In genomic region chr1:205091043-205091740, GRCh38 we compare ENCODE assay signal across 20 cellular contexts. TPM values are rescaled to one million over a fixed set of nuclear protein-coding genes. Genes with fewer than 3 reads are reported as not detected.
DNase-seq lines count a peak whose midpoint lies in the region; ATAC-seq and TF ChIP-seq lines count a peak whose summit lies in the region.
"Had no signal": no experiment of that assay in that cellular context is flagged by ENCODE, and none has a peak within 500 bp of the region (broad histone marks: within the 10 kb centered on the region; RNA-seq: fewer than 3 reads in every experiment).

No MANE protein-coding gene starts in this region.

- no peaks in the 10 kb centered on the region for H3K9me3 Mint-ChIP-seq in nephron progenitor cell
- H3K9me3 Mint-ChIP-seq: activated CD4-positive, alpha-beta T cell treated with anti-CD3 and anti-CD28 coated beads, Interleukin-2, amount 10 ng/mL, durations not matched to agents 7 days and 5 days; CD8-positive, alpha-beta memory T cell; natural killer cell; T-cell had no signal

- no peaks in the 10 kb centered on the region for H3K27me3 ChIP-seq in upper lobe of right lung

- no peak for TF ChIP-seq CTCF in AG09309 (IDR thresholded peaks at IDR 0.05; ENCODE audit: control insufficient read depth, insufficient read depth, low read depth, low read length, missing control alignments)
- TF ChIP-seq CTCF in choroid plexus epithelial cell (conservative IDR thresholded peaks at IDR 0.05; ENCODE audit: low read depth, low read length) = no peak
- no peak for TF ChIP-seq CTCF in nephron progenitor cell (IDR thresholded peaks at IDR 0.05)
- TF ChIP-seq CTCF in upper lobe of right lung (IDR thresholded peaks at IDR 0.05) = no peak

- H3K27ac ChIP-seq in upper lobe of right lung = no peak overlapping the region
- H3K27ac ChIP-seq: coronary artery had no signal

- peak overlapping the region; percentile 53 for H3K27ac Mint-ChIP-seq in nephron progenitor cell
- H3K27ac Mint-ChIP-seq: activated CD4-positive, alpha-beta T cell treated with anti-CD3 and anti-CD28 coated beads, Interleukin-2, amount 10 ng/mL, durations not matched to agents 7 days and 5 days; natural killer cell had no signal

- DNase-seq in AG09309 (ENCODE audit: low read depth) (peak; percentile 34), GM04504 (ENCODE audit: low read depth) (peak; percentile 18), choroid plexus epithelial cell (ENCODE audit: low read depth) (peak; percentile 64), nephron progenitor cell (no peak), SHP77 treated with DMSO at 0.1 percent for 48 hours (lab: John Stamatoyannopoulos, UW) (no peak), dedifferentiated amniotic fluid mesenchymal stem cell (ENCODE audit: extremely low spot score) (no peak), upper lobe of right lung (no peak), SKM-1 (lab: John Stamatoyannopoulos, UW; ENCODE audit: unreplicated experiment) (no peak)
- DNase-seq: activated CD4-positive, alpha-beta T cell treated with anti-CD3 and anti-CD28 coated beads, Interleukin-2, amount 10 ng/mL, durations not matched to agents 7 days and 5 days; activated naive CD4-positive, alpha-beta T cell; CD8-positive, alpha-beta memory T cell; DND-41; natural killer cell; NCI-H2029; NCI-H510A; T-cell had no signal

- peaks cover 94% of the 10 kb centered on the region for H3K36me3 ChIP-seq in upper lobe of right lung

- peaks cover 69% of the 10 kb centered on the region for H3K36me3 Mint-ChIP-seq in nephron progenitor cell (ENCODE audit: low read depth)

- H3K4me1 Mint-ChIP-seq in nephron progenitor cell = peaks cover 8% of the 10 kb centered on the region
- H3K4me1 Mint-ChIP-seq: activated CD4-positive, alpha-beta T cell treated with anti-CD3 and anti-CD28 coated beads, Interleukin-2, amount 10 ng/mL, durations not matched to agents 7 days and 5 days had no signal

- no peaks in the 10 kb centered on the region for H3K27me3 Mint-ChIP-seq in nephron progenitor cell (ENCODE audit: low read depth, poor library complexity)
- H3K27me3 Mint-ChIP-seq: activated CD4-positive, alpha-beta T cell treated with anti-CD3 and anti-CD28 coated beads, Interleukin-2, amount 10 ng/mL, durations not matched to agents 7 days and 5 days; CD8-positive, alpha-beta memory T cell; T-cell had no signal

- H3K9me3 ChIP-seq in upper lobe of right lung = no peaks in the 10 kb centered on the region

- no peak for ATAC-seq in upper lobe of right lung
- ATAC-seq: natural killer cell, T-cell had no signal

- intact Hi-C loops in upper lobe of right lung (cut with DNase I) = no loop called here

- H3K4me1 ChIP-seq in upper lobe of right lung = no peaks in the 10 kb centered on the region

- H3K4me3 ChIP-seq in AG09309 (ENCODE audit: control insufficient read depth, low read depth, low read length) (no peak overlapping the region), choroid plexus epithelial cell (ENCODE audit: low read depth, low read length) (no peak overlapping the region), upper lobe of right lung (no peak overlapping the region)
- H3K4me3 ChIP-seq: coronary artery, smooth muscle cell had no signal

- H3K4me3 Mint-ChIP-seq in nephron progenitor cell = no peak overlapping the region
- H3K4me3 Mint-ChIP-seq: activated CD4-positive, alpha-beta T cell treated with anti-CD3 and anti-CD28 coated beads, Interleukin-2, amount 10 ng/mL, durations not matched to agents 7 days and 5 days; CD8-positive, alpha-beta memory T cell; natural killer cell; T-cell had no signal

RNA-seq across cellular contexts. Expression of gene TMEM81, which starts 6.9 kb away (rescaled TPM):
- 3.5 TPM for total RNA-seq in upper lobe of right lung

RNA-seq across cellular contexts. Expression of gene RBBP5, which starts 30.6 kb away (rescaled TPM):
- total RNA-seq in upper lobe of right lung = 16.6 TPM

RNA-seq across cellular contexts. Expression of gene CNTN2, which starts 48.2 kb away (rescaled TPM):
- not detected for total RNA-seq in upper lobe of right lung
- total RNA-seq: activated CD4-positive, alpha-beta T cell treated with anti-CD3 and anti-CD28 coated beads, Interleukin-2, amount 10 ng/mL, durations not matched to agents 7 days and 5 days; CD8-positive, alpha-beta memory T cell; M059J; mesenteric fat pad; natural killer cell; smooth muscle cell; T-cell had no signal

Comparison
In these comparisons a context has a peak if more than half of its experiments do, and no peak if none do; other contexts are left out.
1. DNase-seq: peak in AG09309 (single experiment), GM04504 (single experiment) and choroid plexus epithelial cell (single experiment); none in nephron progenitor cell (single experiment), SHP77 treated with DMSO at 0.1 percent for 48 hours (single experiment), dedifferentiated amniotic fluid mesenchymal stem cell (single experiment), upper lobe of right lung (single experiment) and SKM-1 (single experiment).